In genomic region chr1:65114312-65114711, GRCh38 we compare ENCODE assay signal across 13 cellular contexts. TPM values are rescaled to one million over a fixed set of nuclear protein-coding genes. Genes with fewer than 3 reads are reported as not detected.
DNase-seq lines count a peak whose midpoint lies in the region; ATAC-seq lines count a peak whose summit lies in the region.
"Had no signal": no experiment of that assay in that cellular context is flagged by ENCODE, and none has a peak within 500 bp of the region (broad histone marks: within the 10 kb centered on the region; RNA-seq: fewer than 3 reads in every experiment).

No MANE protein-coding gene starts in this region.

- CTCF ChIA-PET in activated CD8-positive, alpha-beta T cell treated with anti-CD3 and anti-CD28 coated beads, Interleukin-2, amount 10 ng/mL, durations not matched to agents 7 days and 5 days (lab: Charles Lee): no interaction called here

- H3K4me1 ChIP-seq in rectal smooth muscle tissue (ENCODE audit: control insufficient read depth, insufficient read depth, low read length): peaks cover 3% of the 10 kb centered on the region

- no peaks in the 10 kb centered on the region for H3K36me3 ChIP-seq in rectal smooth muscle tissue (ENCODE audit: control insufficient read depth, insufficient read depth, low read length)
- H3K36me3 ChIP-seq: neutrophil had no signal

- H3K4me3 ChIP-seq in rectal smooth muscle tissue (ENCODE audit: low read length): no peak overlapping the region

- H3K4me1 Mint-ChIP-seq in activated CD8-positive, alpha-beta T cell treated with anti-CD3 and anti-CD28 coated beads, Interleukin-2, amount 10 ng/mL, durations not matched to agents 7 days and 5 days (ENCODE audit: low read depth): no peaks in the 10 kb centered on the region
- H3K4me1 Mint-ChIP-seq: activated T-helper 17 cell treated with anti-CD3 and anti-CD28 coated beads, Interleukin-2, amount 50 U/mL, for 72 hours had no signal

- no peaks in the 10 kb centered on the region for H3K9me3 Mint-ChIP-seq in activated CD8-positive, alpha-beta T cell treated with anti-CD3 and anti-CD28 coated beads, Interleukin-2, amount 10 ng/mL, durations not matched to agents 7 days and 5 days (ENCODE audit: insufficient read depth)
- H3K9me3 Mint-ChIP-seq: activated T-helper 17 cell treated with anti-CD3 and anti-CD28 coated beads, Interleukin-2, amount 50 U/mL, for 72 hours; CD4-positive, alpha-beta T cell had no signal

- H3K27me3 ChIP-seq in rectal smooth muscle tissue (ENCODE audit: control insufficient read depth, insufficient read depth, low read length): no peaks in the 10 kb centered on the region
- H3K27me3 ChIP-seq: neutrophil had no signal

- no peaks in the 10 kb centered on the region for H3K36me3 Mint-ChIP-seq in activated CD8-positive, alpha-beta T cell treated with anti-CD3 and anti-CD28 coated beads, Interleukin-2, amount 10 ng/mL, durations not matched to agents 7 days and 5 days (ENCODE audit: low read depth)

- H3K27ac Mint-ChIP-seq in activated CD8-positive, alpha-beta T cell treated with anti-CD3 and anti-CD28 coated beads, Interleukin-2, amount 10 ng/mL, durations not matched to agents 7 days and 5 days: no peak overlapping the region
- H3K27ac Mint-ChIP-seq: activated T-helper 17 cell treated with anti-CD3 and anti-CD28 coated beads, Interleukin-2, amount 50 U/mL, for 72 hours; CD4-positive, alpha-beta T cell had no signal

- peak; percentile 23 for DNase-seq in DMS 273 treated with DMSO at 0.1 percent for 48 hours (lab: John Stamatoyannopoulos, UW)
- peak; percentile 7 for DNase-seq in NCI-H446 treated with DMSO at 0.1 percent for 48 hours (lab: John Stamatoyannopoulos, UW)
- DNase-seq in fibroblast of peridontal ligament (ENCODE audit: extremely low read depth): peak; percentile 8
- no peak for DNase-seq in activated CD8-positive, alpha-beta T cell treated with anti-CD3 and anti-CD28 coated beads, Interleukin-2, amount 10 ng/mL, durations not matched to agents 7 days and 5 days
- no peak for DNase-seq in HCEC 1CT
- DNase-seq in NCI-H1436 treated with DMSO at 0.1 percent for 48 hours (lab: John Stamatoyannopoulos, UW): no peak
- DNase-seq: CD4-positive, alpha-beta T cell; effector CD4-positive, alpha-beta T cell; NCI-H1930 had no signal

- peaks cover 4% of the 10 kb centered on the region for H3K27me3 Mint-ChIP-seq in activated CD8-positive, alpha-beta T cell treated with anti-CD3 and anti-CD28 coated beads, Interleukin-2, amount 10 ng/mL, durations not matched to agents 7 days and 5 days (ENCODE audit: low read depth)

- ATAC-seq in activated CD8-positive, alpha-beta T cell treated with anti-CD3 and anti-CD28 coated beads, Interleukin-2, amount 10 ng/mL, durations not matched to agents 7 days and 5 days: no peak
- no peak for ATAC-seq in HG03439 (IDR thresholded peaks at IDR 0.05; ENCODE audit: unreplicated experiment)
- ATAC-seq: activated T-helper 17 cell treated with anti-CD3 and anti-CD28 coated beads, Interleukin-2, amount 50 U/mL, for 72 hours had no signal

- POLR2A ChIA-PET in activated CD8-positive, alpha-beta T cell treated with anti-CD3 and anti-CD28 coated beads, Interleukin-2, amount 10 ng/mL, durations not matched to agents 7 days and 5 days (lab: Charles Lee): no interaction called here

- no peak overlapping the region for H3K9ac ChIP-seq in rectal smooth muscle tissue (ENCODE audit: low read length)

- H3K27ac ChIP-seq in rectal smooth muscle tissue (ENCODE audit: low read depth, low read length): peak overlapping the region; percentile 6
- H3K27ac ChIP-seq: neutrophil had no signal

- no peak overlapping the region for H3K4me3 Mint-ChIP-seq in activated CD8-positive, alpha-beta T cell treated with anti-CD3 and anti-CD28 coated beads, Interleukin-2, amount 10 ng/mL, durations not matched to agents 7 days and 5 days
- H3K4me3 Mint-ChIP-seq: activated T-helper 17 cell treated with anti-CD3 and anti-CD28 coated beads, Interleukin-2, amount 50 U/mL, for 72 hours; CD4-positive, alpha-beta T cell had no signal

RNA-seq across cellular contexts. Expression of gene AK4, which starts 33.7 kb away (rescaled TPM):
- total RNA-seq in activated CD8-positive, alpha-beta T cell treated with anti-CD3 and anti-CD28 coated beads, Interleukin-2, amount 10 ng/mL, durations not matched to agents 7 days and 5 days: 100 to 1,000 TPM; 108 to 112 TPM

Comparison
In these comparisons a context has a peak if more than half of its experiments do, and no peak if none do; other contexts are left out.
1. DNase-seq: peak in DMS 273 treated with DMSO at 0.1 percent for 48 hours (single experiment), NCI-H446 treated with DMSO at 0.1 percent for 48 hours (single experiment) and fibroblast of peridontal ligament (single experiment); none in activated CD8-positive, alpha-beta T cell treated with anti-CD3 and anti-CD28 coated beads, Interleukin-2, amount 10 ng/mL, durations not matched to agents 7 days and 5 days (single experiment), HCEC 1CT (single experiment) and NCI-H1436 treated with DMSO at 0.1 percent for 48 hours (single experiment).